6 cellular contexts compared by ENCODE assay signal in genomic region chr13:99230588-99230987, GRCh38. TPM values are rescaled to one million over a fixed set of nuclear protein-coding genes. Genes with fewer than 3 reads are reported as not detected.
"Had no signal": no experiment of that assay in that cellular context is flagged by ENCODE, and none has a peak within 500 bp of the region (broad histone marks: within the 10 kb centered on the region; RNA-seq: fewer than 3 reads in every experiment).

No MANE protein-coding gene starts in this region.

RNA-seq across cellular contexts. Expression of gene GPR18, which starts 27.6 kb away (rescaled TPM):
- total RNA-seq: endothelial cell of umbilical vein, esophagus muscularis mucosa, mesenteric fat pad, occipital lobe, temporal lobe, vagina had no signal
- polyA plus RNA-seq: endothelial cell of umbilical vein had no signal
